In genomic region chr5:176369934-176370711, GRCh38 we compare ENCODE assay signal across 24 cellular contexts. TPM values are rescaled to one million over a fixed set of nuclear protein-coding genes. Genes with fewer than 3 reads are reported as not detected.
DNase-seq lines count a peak whose midpoint lies in the region; ATAC-seq, FAIRE-seq and TF ChIP-seq lines count a peak whose summit lies in the region.
"Had no signal": no experiment of that assay in that cellular context is flagged by ENCODE, and none has a peak within 500 bp of the region (broad histone marks: within the 10 kb centered on the region; RNA-seq: fewer than 3 reads in every experiment).

No MANE protein-coding gene starts in this region.

- TF ChIP-seq POLR2A in heart left ventricle (IDR thresholded peaks at IDR 0.05) (no peak), K562 (conservative IDR thresholded peaks at IDR 0.05) (no peak)

- in situ Hi-C loops in K562 (cut with MboI): no loop called here
- in situ Hi-C loops in G401 (cut with HindIII; ENCODE audit: low sequenced_read_pairs): no loop called here

- H3K4me3 Mint-ChIP-seq in neural crest cell: peak overlapping the region; percentile 44
- no peak overlapping the region for H3K4me3 Mint-ChIP-seq in stimulated activated effector memory CD8-positive, alpha-beta T cell treated with anti-CD3 and anti-CD28 coated beads, Interleukin-12 subunit alpha, Interleukin-12 subunit beta, amount 100 ng/mL, for 72 hours
- H3K4me3 Mint-ChIP-seq: CD4-positive, alpha-beta memory T cell had no signal

- no peak for TF ChIP-seq RAD21 in K562 (CRISPR knock-in tag; conservative IDR thresholded peaks at IDR 0.05 in 1 of 2, IDR thresholded peaks at IDR 0.05 in 1 of 2)

- TF ChIP-seq CTCF in heart left ventricle (IDR thresholded peaks at IDR 0.05) (no peak), K562 (IDR thresholded peaks at IDR 0.05 in 2 of 3, conservative IDR thresholded peaks at IDR 0.05 in 1 of 3; ENCODE audit: insufficient read depth in 2 of 3, low read depth in 1 of 3, low read length in 3 of 3) (no peak), neural crest cell (conservative IDR thresholded peaks at IDR 0.05) (no peak), mucosa of descending colon (IDR thresholded peaks at IDR 0.05) (no peak)

- H3K4me3 ChIP-seq in heart left ventricle: no peak overlapping the region
- no peak overlapping the region for H3K4me3 ChIP-seq in K562
- no peak overlapping the region for H3K4me3 ChIP-seq in mucosa of descending colon
- H3K4me3 ChIP-seq: GM12878 had no signal

- no peak for FAIRE-seq in K562 (lab: Jason Lieb, UNC)
- FAIRE-seq: GM12878 had no signal

- 61 to 69% (median 66%) methylated on average over 8 of the region's 8 CpGs for WGBS in heart left ventricle, 4 donors
- WGBS in K562 (ENCODE audit: insufficient coverage, low coverage, missing lambda C conversion rate): 38% methylated on average over 7 of the region's 8 CpGs

- no TSS peak for BruUV-seq in K562 (replicated peaks; lab: Mats Ljungman, UMichigan)

- peaks cover 2% of the 10 kb centered on the region for H3K27me3 Mint-ChIP-seq in neural crest cell (ENCODE audit: low read depth)
- H3K27me3 Mint-ChIP-seq: CD4-positive, alpha-beta memory T cell had no signal

- no peak for TF ChIP-seq EP300 in K562 (IDR thresholded peaks at IDR 0.05; ENCODE audit: low read length)

- no peaks in the 10 kb centered on the region for H3K9me1 ChIP-seq in K562 (ENCODE audit: control insufficient read depth, insufficient read depth, low read length)

- no peaks in the 10 kb centered on the region for H3K9me3 Mint-ChIP-seq in neural crest cell
- no peaks in the 10 kb centered on the region for H3K9me3 Mint-ChIP-seq in stimulated activated effector memory CD8-positive, alpha-beta T cell treated with anti-CD3 and anti-CD28 coated beads, Interleukin-12 subunit alpha, Interleukin-12 subunit beta, amount 100 ng/mL, for 72 hours
- H3K9me3 Mint-ChIP-seq: CD4-positive, alpha-beta memory T cell had no signal

- H3K27ac Mint-ChIP-seq in neural crest cell (ENCODE audit: unreplicated experiment): no peak overlapping the region
- peak overlapping the region; percentile 52 for H3K27ac Mint-ChIP-seq in stimulated activated effector memory CD8-positive, alpha-beta T cell treated with anti-CD3 and anti-CD28 coated beads, Interleukin-12 subunit alpha, Interleukin-12 subunit beta, amount 100 ng/mL, for 72 hours

- DNase-seq in heart left ventricle (no peak), left cardiac atrium (no peak), K562 (ENCODE audit: extremely low read depth in 1 of 4, low spot score in 3 of 4) (no peak), neural crest cell (ENCODE audit: low read depth, low spot score) (no peak), mucosa of descending colon (no peak), G401 (ENCODE audit: low spot score) (no peak)
- no peak for DNase-seq in stimulated activated effector memory CD8-positive, alpha-beta T cell treated with anti-CD3 and anti-CD28 coated beads, Interleukin-12 subunit alpha, Interleukin-12 subunit beta, amount 100 ng/mL, for 72 hours (ENCODE audit: low spot score in 2 of 2)
- DNase-seq: C1 segment of cervical spinal cord; CD4-positive, alpha-beta memory T cell; COR-L47; GDM1; GOT3; HCEC 1CT; NCI-H1048; NCI-H1417; NCI-H1694 treated with DMSO at 0.1 percent for 48 hours; NCI-H2081; NCI-H2227 treated with DMSO at 0.1 percent for 48 hours; NCI-H526 treated with DMSO at 0.1 percent for 48 hours; SIG-M5; SK-N-SH had no signal

- H3K9ac ChIP-seq in K562 (ENCODE audit: insufficient read depth in 1 of 2, low read depth in 2 of 2, low read length in 2 of 2): no peak overlapping the region
- H3K9ac ChIP-seq: KMS-11, SK-N-SH had no signal

- H3K4me1 Mint-ChIP-seq in neural crest cell: peaks cover 12% of the 10 kb centered on the region
- peaks cover 19% of the 10 kb centered on the region for H3K4me1 Mint-ChIP-seq in stimulated activated effector memory CD8-positive, alpha-beta T cell treated with anti-CD3 and anti-CD28 coated beads, Interleukin-12 subunit alpha, Interleukin-12 subunit beta, amount 100 ng/mL, for 72 hours

- H3K9me3 ChIP-seq in heart left ventricle: no peaks in the 10 kb centered on the region
- no peaks in the 10 kb centered on the region for H3K9me3 ChIP-seq in K562 (replicated peaks; ENCODE audit: control insufficient read depth, insufficient read depth, low read depth, low read length)
- no peaks in the 10 kb centered on the region for H3K9me3 ChIP-seq in mucosa of descending colon
- H3K9me3 ChIP-seq: SK-N-SH had no signal

- H3K4me1 ChIP-seq in heart left ventricle: peaks cover 0 to 44% (median 25%) of the 10 kb centered on the region in 12 donors
- H3K4me1 ChIP-seq in K562 (replicated peaks in 1 of 2; ENCODE audit: control insufficient read depth in 2 of 2, insufficient read depth in 2 of 2, low read length in 2 of 2): peaks cover 11 to 19% of the 10 kb centered on the region in 2 experiments
- H3K4me1 ChIP-seq in mucosa of descending colon (ENCODE audit: low read depth): no peaks in the 10 kb centered on the region

- CTCF ChIA-PET in K562 (lab: Yijun Ruan, JAX; ENCODE audit: low intra/inter-chr PET ratio): no interaction called here

- H2AFZ ChIP-seq in K562 (ENCODE audit: low read depth, low read length): no peak overlapping the region

- no peak overlapping the region for H3K4me2 ChIP-seq in K562 (ENCODE audit: insufficient read depth, low read length)
- H3K4me2 ChIP-seq: KMS-11, SK-N-SH had no signal

- H3K27ac ChIP-seq in heart left ventricle (peak overlapping the region in 11 of 12 donors; percentile 10 to 83 (median 60)), K562 (ENCODE audit: extremely low read depth, low read depth, low read length) (no peak overlapping the region)
- H3K27ac ChIP-seq: KMS-11 had no signal

- POLR2A ChIA-PET in K562 (lab: Yijun Ruan, JAX): interaction anchor here (0.6 to 3.0 kb wide), 3 partner anchors 10 to 209 kb away, joined by 3 to 11 read pairs (median 4); no protein-coding TSS in a partner anchor

- H3K36me3 ChIP-seq in heart left ventricle (peaks cover 0 to 48% (median 23%) of the 10 kb centered on the region in 9 donors), K562 (ENCODE audit: control insufficient read depth, insufficient read depth, low read length) (no peaks in the 10 kb centered on the region), mucosa of descending colon (ENCODE audit: low read depth) (no peaks in the 10 kb centered on the region)

- H3K36me3 Mint-ChIP-seq in neural crest cell (ENCODE audit: low read depth): peaks cover 18% of the 10 kb centered on the region
- H3K36me3 Mint-ChIP-seq in stimulated activated effector memory CD8-positive, alpha-beta T cell treated with anti-CD3 and anti-CD28 coated beads, Interleukin-12 subunit alpha, Interleukin-12 subunit beta, amount 100 ng/mL, for 72 hours: peaks cover 28% of the 10 kb centered on the region

- ATAC-seq in heart left ventricle: peak; percentile 17 to 65 (median 36)
- no peak for ATAC-seq in left cardiac atrium
- ATAC-seq in K562: no peak
- ATAC-seq in stimulated activated effector memory CD8-positive, alpha-beta T cell treated with anti-CD3 and anti-CD28 coated beads, Interleukin-12 subunit alpha, Interleukin-12 subunit beta, amount 100 ng/mL, for 72 hours: no peak
- ATAC-seq in mucosa of descending colon: no peak
- ATAC-seq: GM12878 had no signal

- H4K20me1 ChIP-seq in K562 (replicated peaks; ENCODE audit: control insufficient read depth, insufficient read depth, low read length): no peaks in the 10 kb centered on the region

- no peaks in the 10 kb centered on the region for H3K79me2 ChIP-seq in K562 (ENCODE audit: control insufficient read depth, insufficient read depth, low read length)

- intact Hi-C loops in heart left ventricle (cut with DNase I): loop anchor here in 3 of 10 donors (5.0 to 10.0 kb wide), 3 partner anchors 47 to 275 kb away; partner anchors contain the start of genes CLTB (in 1 of the 3), RNF44 (in 1 of the 3) and TSPAN17 (in 1 of the 3)
- intact Hi-C loops in left cardiac atrium (cut with DNase I): no loop called here
- intact Hi-C loops in K562 (cut with micrococcal nuclease): no loop called here
- intact Hi-C loops in mucosa of descending colon (cut with DNase I, micrococcal nuclease): no loop called here

- H3K27me3 ChIP-seq in heart left ventricle: no peaks in the 10 kb centered on the region
- H3K27me3 ChIP-seq in K562 (ENCODE audit: control insufficient read depth in 2 of 2, insufficient read depth in 2 of 2, low read length in 2 of 2): no peaks in the 10 kb centered on the region

RNA-seq across cellular contexts. Expression of gene ARL10, which starts 4.8 kb away (rescaled TPM):
- total RNA-seq in heart left ventricle: 1 to 10 TPM; 2.9 to 8.1 (median 5.4) TPM
- polyA plus RNA-seq in heart left ventricle: 1 to 10 TPM; 1.5 to 4.8 TPM
- total RNA-seq in left cardiac atrium: 1 to 10 TPM; 8.0 to 8.2 TPM
- 0.05 and 0.53 TPM in 2 replicates for total RNA-seq in K562 (2011; cell fraction: chromatin; rRNA removed; ENCODE audit: low replicate concordance)
- total RNA-seq in K562 (2011; cell fraction: nucleolus; rRNA removed): not detected in 2 replicates
- total RNA-seq in K562 (2011; cell fraction: nucleoplasm; rRNA removed): 0.07 and 0.08 TPM in 2 replicates
- 2.0 TPM in 1 of 2 replicates, not detected in the other for total RNA-seq in K562 (2014; rRNA removed)
- total RNA-seq in K562 (2014; rRNA removed; fragmentation: Illumina TruSeq; extraction: Trizol): 0.40 TPM in 1 of 2 replicates, not detected in the other
- 0.40 and 0.45 TPM in 2 replicates for total RNA-seq in K562 (2015; rRNA removed; fragmentation: Illumina TruSeq; extraction: Trizol)
- total RNA-seq in K562 (2021): 0.38 and 1.2 TPM in 2 replicates
- 0.01 and 0.11 TPM in 2 replicates for polyA plus RNA-seq in K562 (2011; rRNA removed)
- under 0.01 TPM in 1 of 2 replicates, not detected in the other for polyA plus RNA-seq in K562 (2011; cell fraction: cytosol; rRNA removed)
- 0.03 and 0.46 TPM in 2 replicates for polyA plus RNA-seq in K562 (2011; cell fraction: nucleus; rRNA removed)
- 0.03 and 0.34 TPM in 2 replicates for polyA plus RNA-seq in K562 (2012)
- 0.69 TPM in 1 of 2 replicates, not detected in the other for polyA plus RNA-seq in K562 (2014; fragmentation: Illumina TruSeq; extraction: Trizol)
- polyA plus RNA-seq in K562 (2014; fragmentation: Nextera tagmentation; extraction: Ambion mirVana): under 1 TPM; under 0.01 to 0.31 TPM
- polyA plus RNA-seq in K562 (2014; rRNA removed): not detected in 2 replicates
- polyA minus RNA-seq in K562 (2011; rRNA and poly(A)+ RNA removed): 0.35 TPM in 1 of 2 replicates, not detected in the other
- polyA minus RNA-seq in K562 (2011; cell fraction: cytosol; rRNA and poly(A)+ RNA removed): not detected in 2 replicates
- not detected in 2 replicates for polyA minus RNA-seq in K562 (2011; cell fraction: nucleus; rRNA and poly(A)+ RNA removed)
- 37.2 and 40.0 TPM in 2 replicates for total RNA-seq in neural crest cell
- 10 to 100 TPM in 1 of 3 donors, 1 to 10 TPM in 2; 2.1 to 12.2 (median 2.3) TPM for total RNA-seq in mucosa of descending colon
- 0.03 TPM in 1 of 2 replicates, not detected in the other for total RNA-seq in G401 (2014; rRNA removed; shearing (Covaris generic))
- total RNA-seq: NCI-H460 had no signal

RNA-seq across cellular contexts. Expression of gene KIAA1191, which starts 8.6 kb away (rescaled TPM):
- total RNA-seq in heart left ventricle (100 to 1,000 TPM in 5 of 9 donors, 10 to 100 TPM in 4; 68.4 to 143 (median 104) TPM), left cardiac atrium (10 to 100 TPM; 79.6 to 86.0 TPM), K562 (2014; rRNA removed) (37.4 and 48.6 TPM in 2 replicates), K562 (2014; rRNA removed; fragmentation: Illumina TruSeq; extraction: Trizol) (35.0 and 36.3 TPM in 2 replicates), K562 (2015; rRNA removed; fragmentation: Illumina TruSeq; extraction: Trizol) (39.8 and 41.8 TPM in 2 replicates), K562 (2021) (46.6 and 47.4 TPM in 2 replicates), neural crest cell (112 and 118 TPM in 2 replicates), mucosa of descending colon (100 to 1,000 TPM in 2 of 3 donors, 10 to 100 TPM in 1; 63.4 to 106 (median 104) TPM)
- polyA plus RNA-seq in heart left ventricle (10 to 100 TPM; 42.8 to 61.8 TPM), K562 (2011; rRNA removed) (50.4 and 69.7 TPM in 2 replicates), K562 (2014; fragmentation: Illumina TruSeq; extraction: Trizol) (69.6 and 80.2 TPM in 2 replicates), K562 (2014; fragmentation: Nextera tagmentation; extraction: Ambion mirVana) (10 to 100 TPM; 31.0 to 56.5 TPM), K562 (2014; rRNA removed) (45.7 and 48.1 TPM in 2 replicates)
- total RNA-seq in K562 (2011; cell fraction: chromatin; rRNA removed; ENCODE audit: low replicate concordance): 94.0 and 114 TPM in 2 replicates
- total RNA-seq in K562 (2011; cell fraction: nucleolus; rRNA removed): 63.4 and 68.9 TPM in 2 replicates
- 87.3 and 103 TPM in 2 replicates for total RNA-seq in K562 (2011; cell fraction: nucleoplasm; rRNA removed)
- polyA plus RNA-seq in K562 (2011; cell fraction: cytosol; rRNA removed): 63.7 and 84.2 TPM in 2 replicates
- polyA plus RNA-seq in K562 (2011; cell fraction: nucleus; rRNA removed): 51.5 and 52.6 TPM in 2 replicates
- polyA plus RNA-seq in K562 (2012): 43.4 and 52.5 TPM in 2 replicates
- polyA minus RNA-seq in K562 (2011; rRNA and poly(A)+ RNA removed): 46.0 and 51.2 TPM in 2 replicates
- polyA minus RNA-seq in K562 (2011; cell fraction: cytosol; rRNA and poly(A)+ RNA removed): 33.3 and 34.1 TPM in 2 replicates
- 28.7 and 41.0 TPM in 2 replicates for polyA minus RNA-seq in K562 (2011; cell fraction: nucleus; rRNA and poly(A)+ RNA removed)
- total RNA-seq in G401 (2014; rRNA removed; shearing (Covaris generic)): 112 and 117 TPM in 2 replicates

RNA-seq across cellular contexts. Expression of gene NOP16, which starts 18.3 kb away (rescaled TPM):
- total RNA-seq in heart left ventricle: 10 to 100 TPM in 8 of 9 donors, 1 to 10 TPM in 1; 9.3 to 33.9 (median 15.8) TPM
- polyA plus RNA-seq in heart left ventricle: 10 to 100 TPM; 33.4 to 83.4 TPM
- total RNA-seq in left cardiac atrium: 10 to 100 TPM; 15.6 to 30.2 TPM
- total RNA-seq in K562 (2011; cell fraction: chromatin; rRNA removed; ENCODE audit: low replicate concordance): 76.0 and 149 TPM in 2 replicates
- total RNA-seq in K562 (2011; cell fraction: nucleolus; rRNA removed): 135 and 143 TPM in 2 replicates
- 111 and 128 TPM in 2 replicates for total RNA-seq in K562 (2011; cell fraction: nucleoplasm; rRNA removed)
- 92.5 and 116 TPM in 2 replicates for total RNA-seq in K562 (2014; rRNA removed)
- total RNA-seq in K562 (2014; rRNA removed; fragmentation: Illumina TruSeq; extraction: Trizol): 80.3 and 98.2 TPM in 2 replicates
- total RNA-seq in K562 (2015; rRNA removed; fragmentation: Illumina TruSeq; extraction: Trizol): 143 and 148 TPM in 2 replicates
- total RNA-seq in K562 (2021): 116 and 120 TPM in 2 replicates
- polyA plus RNA-seq in K562 (2011; rRNA removed): 121 and 136 TPM in 2 replicates
- polyA plus RNA-seq in K562 (2011; cell fraction: cytosol; rRNA removed): 104 and 115 TPM in 2 replicates
- polyA plus RNA-seq in K562 (2011; cell fraction: nucleus; rRNA removed): 133 and 168 TPM in 2 replicates
- 49.6 and 125 TPM in 2 replicates for polyA plus RNA-seq in K562 (2012)
- 161 and 166 TPM in 2 replicates for polyA plus RNA-seq in K562 (2014; fragmentation: Illumina TruSeq; extraction: Trizol)
- polyA plus RNA-seq in K562 (2014; fragmentation: Nextera tagmentation; extraction: Ambion mirVana): 100 to 1,000 TPM; 183 to 342 TPM
- polyA plus RNA-seq in K562 (2014; rRNA removed): 174 and 221 TPM in 2 replicates
- polyA minus RNA-seq in K562 (2011; rRNA and poly(A)+ RNA removed): 60.7 and 71.9 TPM in 2 replicates
- 42.1 and 58.9 TPM in 2 replicates for polyA minus RNA-seq in K562 (2011; cell fraction: cytosol; rRNA and poly(A)+ RNA removed)
- polyA minus RNA-seq in K562 (2011; cell fraction: nucleus; rRNA and poly(A)+ RNA removed): 83.7 and 100 TPM in 2 replicates
- 40.9 and 42.4 TPM in 2 replicates for total RNA-seq in neural crest cell
- total RNA-seq in mucosa of descending colon: 10 to 100 TPM; 17.0 to 22.9 (median 18.4) TPM
- total RNA-seq in G401 (2014; rRNA removed; shearing (Covaris generic)): 44.4 and 47.9 TPM in 2 replicates

RNA-seq across cellular contexts. Expression of gene HIGD2A, which starts 18.4 kb away (rescaled TPM):
- total RNA-seq in heart left ventricle: 100 to 1,000 TPM; 177 to 318 (median 218) TPM
- 100 to 1,000 TPM; 229 to 454 TPM for polyA plus RNA-seq in heart left ventricle
- total RNA-seq in left cardiac atrium: 100 to 1,000 TPM; 159 to 166 TPM
- 8.9 and 23.0 TPM in 2 replicates for total RNA-seq in K562 (2011; cell fraction: chromatin; rRNA removed; ENCODE audit: low replicate concordance)
- 31.7 and 39.2 TPM in 2 replicates for total RNA-seq in K562 (2011; cell fraction: nucleolus; rRNA removed)
- total RNA-seq in K562 (2011; cell fraction: nucleoplasm; rRNA removed): 38.3 and 59.1 TPM in 2 replicates
- 193 and 230 TPM in 2 replicates for total RNA-seq in K562 (2014; rRNA removed)
- total RNA-seq in K562 (2014; rRNA removed; fragmentation: Illumina TruSeq; extraction: Trizol): 86.1 and 94.7 TPM in 2 replicates
- 161 and 163 TPM in 2 replicates for total RNA-seq in K562 (2015; rRNA removed; fragmentation: Illumina TruSeq; extraction: Trizol)
- total RNA-seq in K562 (2021): 150 and 154 TPM in 2 replicates
- 121 and 166 TPM in 2 replicates for polyA plus RNA-seq in K562 (2011; rRNA removed)
- 306 and 470 TPM in 2 replicates for polyA plus RNA-seq in K562 (2011; cell fraction: cytosol; rRNA removed)
- 70.5 and 75.2 TPM in 2 replicates for polyA plus RNA-seq in K562 (2011; cell fraction: nucleus; rRNA removed)
- 187 and 315 TPM in 2 replicates for polyA plus RNA-seq in K562 (2012)
- 144 and 249 TPM in 2 replicates for polyA plus RNA-seq in K562 (2014; fragmentation: Illumina TruSeq; extraction: Trizol)
- polyA plus RNA-seq in K562 (2014; fragmentation: Nextera tagmentation; extraction: Ambion mirVana): 100 to 1,000 TPM; 232 to 235 TPM
- 264 and 272 TPM in 2 replicates for polyA plus RNA-seq in K562 (2014; rRNA removed)
- 38.5 and 45.4 TPM in 2 replicates for polyA minus RNA-seq in K562 (2011; rRNA and poly(A)+ RNA removed)
- polyA minus RNA-seq in K562 (2011; cell fraction: cytosol; rRNA and poly(A)+ RNA removed): 64.4 and 107 TPM in 2 replicates
- polyA minus RNA-seq in K562 (2011; cell fraction: nucleus; rRNA and poly(A)+ RNA removed): 21.5 and 40.7 TPM in 2 replicates
- 91.2 and 92.5 TPM in 2 replicates for total RNA-seq in neural crest cell
- 100 to 1,000 TPM; 186 to 257 (median 198) TPM for total RNA-seq in mucosa of descending colon
- total RNA-seq in G401 (2014; rRNA removed; shearing (Covaris generic)): 119 and 175 TPM in 2 replicates

RNA-seq across cellular contexts. Expression of gene CLTB, which starts 46.2 kb away (rescaled TPM):
- 100 to 1,000 TPM; 185 to 401 (median 231) TPM for total RNA-seq in heart left ventricle
- polyA plus RNA-seq in heart left ventricle: 100 to 1,000 TPM; 461 to 464 TPM
- 100 to 1,000 TPM; 173 to 199 TPM for total RNA-seq in left cardiac atrium
- total RNA-seq in K562 (2011; cell fraction: chromatin; rRNA removed; ENCODE audit: low replicate concordance): 8.7 and 27.7 TPM in 2 replicates
- total RNA-seq in K562 (2011; cell fraction: nucleolus; rRNA removed): 17.0 and 19.1 TPM in 2 replicates
- 18.7 and 31.4 TPM in 2 replicates for total RNA-seq in K562 (2011; cell fraction: nucleoplasm; rRNA removed)
- 111 and 117 TPM in 2 replicates for total RNA-seq in K562 (2014; rRNA removed)
- 15.2 and 17.4 TPM in 2 replicates for total RNA-seq in K562 (2014; rRNA removed; fragmentation: Illumina TruSeq; extraction: Trizol)
- total RNA-seq in K562 (2015; rRNA removed; fragmentation: Illumina TruSeq; extraction: Trizol): 39.0 and 39.7 TPM in 2 replicates
- total RNA-seq in K562 (2021): 54.7 and 69.0 TPM in 2 replicates
- 33.1 and 41.1 TPM in 2 replicates for polyA plus RNA-seq in K562 (2011; rRNA removed)
- polyA plus RNA-seq in K562 (2011; cell fraction: cytosol; rRNA removed): 47.3 and 113 TPM in 2 replicates
- 28.1 and 43.0 TPM in 2 replicates for polyA plus RNA-seq in K562 (2011; cell fraction: nucleus; rRNA removed)
- polyA plus RNA-seq in K562 (2012): 55.6 and 65.9 TPM in 2 replicates
- 31.4 and 55.9 TPM in 2 replicates for polyA plus RNA-seq in K562 (2014; fragmentation: Illumina TruSeq; extraction: Trizol)
- polyA plus RNA-seq in K562 (2014; fragmentation: Nextera tagmentation; extraction: Ambion mirVana): 1 to 10 TPM; 1.8 to 3.5 TPM
- 84.2 and 84.6 TPM in 2 replicates for polyA plus RNA-seq in K562 (2014; rRNA removed)
- polyA minus RNA-seq in K562 (2011; rRNA and poly(A)+ RNA removed): 17.0 and 24.2 TPM in 2 replicates
- 25.4 and 28.5 TPM in 2 replicates for polyA minus RNA-seq in K562 (2011; cell fraction: cytosol; rRNA and poly(A)+ RNA removed)
- 7.8 and 8.3 TPM in 2 replicates for polyA minus RNA-seq in K562 (2011; cell fraction: nucleus; rRNA and poly(A)+ RNA removed)
- total RNA-seq in neural crest cell: 31.6 and 36.0 TPM in 2 replicates
- total RNA-seq in mucosa of descending colon: 100 to 1,000 TPM; 144 to 234 (median 199) TPM
- 163 and 179 TPM in 2 replicates for total RNA-seq in G401 (2014; rRNA removed; shearing (Covaris generic))

Comparison
In these comparisons a context has a peak if more than half of its experiments do, and no peak if none do; other contexts are left out.
1. ATAC-seq: peak in heart left ventricle (4 of 4); none in left cardiac atrium (0 of 2), K562 (single experiment), stimulated activated effector memory CD8-positive, alpha-beta T cell treated with anti-CD3 and anti-CD28 coated beads, Interleukin-12 subunit alpha, Interleukin-12 subunit beta, amount 100 ng/mL, for 72 hours (single experiment) and mucosa of descending colon (single experiment).